ENCODE assay signal across 17 cellular contexts in the genomic region with DNA sequence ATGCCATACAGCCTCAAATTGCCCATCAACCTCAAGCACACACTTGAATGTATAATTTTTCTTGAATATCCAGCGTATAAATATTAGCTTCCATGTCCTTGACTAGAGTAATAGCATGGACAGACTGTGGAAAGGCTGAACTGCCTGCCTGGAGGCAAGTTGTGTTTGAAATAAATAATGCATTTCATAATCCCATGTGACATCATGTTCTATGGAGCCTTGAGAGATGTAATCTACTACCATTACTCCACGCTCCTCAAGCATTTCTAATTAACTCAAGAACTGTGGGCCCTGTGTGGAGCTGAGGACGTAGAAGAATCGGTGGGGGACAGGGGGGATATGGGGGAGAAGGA.
"Had no signal": no experiment of that assay in that cellular context is flagged by ENCODE, and none has a peak within 500 bp of the region (broad histone marks: within the 10 kb centered on the region; RNA-seq: fewer than 3 reads in every experiment).

No MANE protein-coding gene starts in this region.

- ATAC-seq: activated T-cell treated with anti-CD3 and anti-CD28 coated beads, Interleukin-2, amount 50 U/mL, for 4 hours; activated T-helper 17 cell treated with anti-CD3 and anti-CD28 coated beads, Interleukin-2, amount 50 U/mL, for 72 hours; left ventricle myocardium superior; right lobe of liver had no signal

- H3K36me3 ChIP-seq: breast epithelium, neutrophil, right lobe of liver had no signal

- H3K4me1 ChIP-seq: breast epithelium, tibial nerve had no signal

- H3K27ac ChIP-seq: breast epithelium, epithelial cell of prostate, neutrophil, right lobe of liver, tibial nerve, VCaP had no signal

- H3K27me3 ChIP-seq: breast epithelium, neutrophil, right lobe of liver, tibial nerve had no signal

- H3K4me3 ChIP-seq: breast epithelium, right lobe of liver, tibial nerve had no signal

- DNase-seq: activated CD4-positive, alpha-beta T cell treated with anti-CD3 and anti-CD28 coated beads for 48 hours; activated CD4-positive, alpha-beta T cell treated with anti-CD3 and anti-CD28 coated beads, Interleukin-2, amount 50 U/mL, for 48 hours; activated CD8-positive, alpha-beta memory T cell treated with anti-CD3 and anti-CD28 coated beads, Interleukin-2, amount 50 U/mL, for 48 hours; activated gamma-delta T cell treated with Interleukin-2 at 50 U/mL for 16 hours; activated naive CD4-positive, alpha-beta T cell treated with anti-CD3 and anti-CD28 coated beads, Interleukin-2, amount 50 U/mL, for 16 hours; activated T-cell treated with anti-CD3 and anti-CD28 coated beads, Interleukin-2, amount 50 U/mL, for 4 hours; endodermal cell; left ventricle myocardium superior; right lobe of liver; stimulated activated CD4-positive, alpha-beta T cell treated with anti-CD3 and anti-CD28 coated beads, Interleukin-2, amount 100 ng/mL, for 48 hours; stimulated activated naive CD4-positive, alpha-beta T cell treated with Interleukin-2 at 50 U/mL for 16 hours had no signal

- H3K9me3 ChIP-seq: breast epithelium, neutrophil, right lobe of liver, tibial nerve had no signal
